13 cellular contexts compared by ENCODE assay signal in the genomic region with DNA sequence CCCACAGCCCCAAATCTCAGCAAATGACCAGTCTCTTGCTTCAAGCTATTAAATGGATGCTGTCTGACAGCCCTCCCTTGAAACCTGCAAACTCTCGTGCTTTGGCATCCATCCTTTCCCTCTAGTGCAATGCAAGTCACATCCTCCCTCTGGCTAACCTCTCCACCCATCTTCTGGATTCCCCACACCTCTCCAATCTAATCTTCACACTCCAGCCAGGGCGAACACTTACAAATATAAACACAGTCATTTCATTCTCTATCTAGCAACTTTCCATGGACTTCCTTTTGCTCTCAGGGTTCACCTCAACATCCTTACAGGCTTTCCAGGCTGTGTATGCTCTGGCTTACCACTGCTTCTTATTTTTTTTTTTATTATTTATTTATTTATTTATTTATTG. TPM values are rescaled to one million over a fixed set of nuclear protein-coding genes. Genes with fewer than 3 reads are reported as not detected.
DNase-seq lines count a peak whose midpoint lies in the region; ATAC-seq and TF ChIP-seq lines count a peak whose summit lies in the region.
"Had no signal": no experiment of that assay in that cellular context is flagged by ENCODE, and none has a peak within 500 bp of the region (broad histone marks: within the 10 kb centered on the region; RNA-seq: fewer than 3 reads in every experiment).

No MANE protein-coding gene starts in this region.

- WGBS in esophagus muscularis mucosa, result 88% methylated on average over 2 of the region's 2 CpGs

- POLR2A ChIA-PET in WTC11 (lab: Charles Lee), result no interaction called here
- POLR2A ChIA-PET in naive thymus-derived CD4-positive, alpha-beta T cell (lab: Charles Lee), result interaction anchor here (1.2 to 2.7 kb wide), 2 partner anchors 10 to 46 kb away, joined by 3 to 19 read pairs; partner anchors contain the start of genes FECH and NARS1

- TF ChIP-seq CTCF in Calu3 (IDR thresholded peaks at IDR 0.05; ENCODE audit: unreplicated experiment) (no peak), WTC11 (IDR thresholded peaks at IDR 0.05) (no peak), esophagus muscularis mucosa (IDR thresholded peaks at IDR 0.05) (no peak)

- no peaks in the 10 kb centered on the region for H3K9me3 Mint-ChIP-seq in Calu3 (ENCODE audit: low read depth, unreplicated experiment)
- peaks cover 4% of the 10 kb centered on the region; the same call in 1 of the 2 replicates for H3K9me3 Mint-ChIP-seq in WTC11
- H3K9me3 Mint-ChIP-seq in naive thymus-derived CD4-positive, alpha-beta T cell, result peaks cover 0 to 4% (median 0%) of the 10 kb centered on the region in 11 donors

- no TSS peak for BruUV-seq in Calu3 (replicated peaks; lab: Mats Ljungman, UMichigan)

- H3K27me3 ChIP-seq in naive thymus-derived CD4-positive, alpha-beta T cell (ENCODE audit: control insufficient read depth in 2 of 2, insufficient read depth in 2 of 2, low read length in 2 of 2), result no peaks in the 10 kb centered on the region
- no peaks in the 10 kb centered on the region for H3K27me3 ChIP-seq in esophagus muscularis mucosa
- H3K27me3 ChIP-seq: heart right ventricle had no signal

- no peaks in the 10 kb centered on the region for H3K9me3 ChIP-seq in naive thymus-derived CD4-positive, alpha-beta T cell (ENCODE audit: control insufficient read depth in 2 of 3, low read length in 3 of 3)
- H3K9me3 ChIP-seq in esophagus muscularis mucosa, result no peaks in the 10 kb centered on the region
- H3K9me3 ChIP-seq: heart right ventricle, psoas muscle had no signal

- peak; percentile 23 for DNase-seq in DMS53 (lab: John Stamatoyannopoulos, UW)
- no peak for DNase-seq in DMS53 treated with DMSO at 0.1 percent for 48 hours (lab: John Stamatoyannopoulos, UW; ENCODE audit: unreplicated experiment)
- no peak for DNase-seq in Calu3
- no peak for DNase-seq in WTC11 (ENCODE audit: low spot score)
- DNase-seq in naive thymus-derived CD4-positive, alpha-beta T cell, result no peak
- no peak for DNase-seq in OCI-M1 (lab: John Stamatoyannopoulos, UW)
- DNase-seq in esophagus muscularis mucosa (ENCODE audit: extremely low spot score), result no peak
- DNase-seq: 8988T, heart right ventricle, NCI-H2171, psoas muscle, substantia nigra had no signal

- ATAC-seq in WTC11 (no peak), GM19467 (IDR thresholded peaks at IDR 0.05; ENCODE audit: unreplicated experiment) (no peak)
- ATAC-seq in naive thymus-derived CD4-positive, alpha-beta T cell, result no peak
- ATAC-seq: heart right ventricle, psoas muscle had no signal

- H3K27ac Mint-ChIP-seq in Calu3 (ENCODE audit: unreplicated experiment), result no peak overlapping the region
- H3K27ac Mint-ChIP-seq in WTC11, result no peak overlapping the region
- H3K27ac Mint-ChIP-seq in naive thymus-derived CD4-positive, alpha-beta T cell, result peak overlapping the region; percentile 3 to 79 (median 11)

- H3K36me3 ChIP-seq in naive thymus-derived CD4-positive, alpha-beta T cell (ENCODE audit: control insufficient read depth in 2 of 3, insufficient read depth in 3 of 3, low read length in 3 of 3), result no peaks in the 10 kb centered on the region
- no peaks in the 10 kb centered on the region for H3K36me3 ChIP-seq in esophagus muscularis mucosa
- H3K36me3 ChIP-seq: heart right ventricle had no signal

- H3K4me1 ChIP-seq in naive thymus-derived CD4-positive, alpha-beta T cell (ENCODE audit: control insufficient read depth in 2 of 2, insufficient read depth in 2 of 2, low read length in 2 of 2), result peaks cover 10 to 11% of the 10 kb centered on the region in 2 donors
- peaks cover 10 to 21% (median 18%) of the 10 kb centered on the region in 4 donors for H3K4me1 ChIP-seq in esophagus muscularis mucosa

- intact Hi-C loops in Calu3 (cut with micrococcal nuclease; ENCODE audit: unreplicated experiment), result loop anchor here (10.0 kb wide), 2 partner anchors 153 to 413 kb away; partner anchors contain the start of gene NEDD4L
- intact Hi-C loops in naive thymus-derived CD4-positive, alpha-beta T cell (cut with micrococcal nuclease), result loop anchor here (2.0 kb wide), 1 partner anchor 981 kb away; the partner anchor contains the start of gene WDR7 (in 2 of the 2)
- intact Hi-C loops in esophagus muscularis mucosa (cut with DNase I), result loop anchor here (10.0 kb wide), 2 partner anchors 253 to 493 kb away; no protein-coding TSS in a partner anchor

- TF ChIP-seq POLR2A in esophagus muscularis mucosa (IDR thresholded peaks at IDR 0.05; ENCODE audit: low read depth), result no peak

- CTCF ChIA-PET in Calu3 (lab: Charles Lee) (no interaction called here), WTC11 (lab: Charles Lee) (interaction anchor here (1.2 kb wide), 1 partner anchor 118 kb away, joined by 3 read pairs; no protein-coding TSS in a partner anchor)
- CTCF ChIA-PET in naive thymus-derived CD4-positive, alpha-beta T cell (lab: Charles Lee), result interaction anchor here (2.3 kb wide), 1 partner anchor 10 kb away, joined by 10 read pairs; the partner anchor contains the start of gene NARS1

- no peak overlapping the region for H3K4me3 ChIP-seq in naive thymus-derived CD4-positive, alpha-beta T cell (ENCODE audit: low read length)
- H3K4me3 ChIP-seq in esophagus muscularis mucosa, result no peak overlapping the region

- H3K27me3 Mint-ChIP-seq in Calu3 (ENCODE audit: unreplicated experiment) (no peaks in the 10 kb centered on the region), WTC11 (ENCODE audit: low read depth) (no peaks in the 10 kb centered on the region)
- H3K27me3 Mint-ChIP-seq in naive thymus-derived CD4-positive, alpha-beta T cell, result no peaks in the 10 kb centered on the region

- H3K36me3 Mint-ChIP-seq in Calu3 (ENCODE audit: insufficient read depth, unreplicated experiment), result peaks cover 16% of the 10 kb centered on the region
- H3K36me3 Mint-ChIP-seq in WTC11, result peaks cover 7% of the 10 kb centered on the region
- peaks cover 0 to 8% (median 0%) of the 10 kb centered on the region in 5 donors for H3K36me3 Mint-ChIP-seq in naive thymus-derived CD4-positive, alpha-beta T cell

- no peak overlapping the region for H3K27ac ChIP-seq in naive thymus-derived CD4-positive, alpha-beta T cell (ENCODE audit: low read depth, low read length)
- no peak overlapping the region for H3K27ac ChIP-seq in esophagus muscularis mucosa (replicated peaks in 1 of 4)
- H3K27ac ChIP-seq: psoas muscle had no signal

- H3K4me3 Mint-ChIP-seq in Calu3 (ENCODE audit: low read depth, unreplicated experiment) (peak overlapping the region; percentile 4), WTC11 (peak overlapping the region; percentile 91)
- peak overlapping the region; percentile 55 to 97 (median 84) for H3K4me3 Mint-ChIP-seq in naive thymus-derived CD4-positive, alpha-beta T cell

- peaks cover 44% of the 10 kb centered on the region for H3K4me1 Mint-ChIP-seq in Calu3 (ENCODE audit: low read depth, unreplicated experiment)
- H3K4me1 Mint-ChIP-seq in WTC11, result peaks cover 14% of the 10 kb centered on the region
- peaks cover 9 to 27% (median 20%) of the 10 kb centered on the region in 7 donors for H3K4me1 Mint-ChIP-seq in naive thymus-derived CD4-positive, alpha-beta T cell

- TF ChIP-seq EP300 in esophagus muscularis mucosa (IDR thresholded peaks at IDR 0.05), result no peak

TF ChIP-seq in WTC11, 78 proteins besides CTCF, POLR2A, EP300 and RAD21 (continues in another document):
- TF ChIP-seq JUN (CRISPR knock-in tag; IDR thresholded peaks at IDR 0.05) (no peak), AR (CRISPR knock-in tag; IDR thresholded peaks at IDR 0.05) (no peak), ZNF121 (CRISPR knock-in tag; IDR thresholded peaks at IDR 0.05) (no peak), ELF4 (CRISPR knock-in tag; IDR thresholded peaks at IDR 0.05; ENCODE audit: low read depth) (no peak), GRHL2 (CRISPR knock-in tag; IDR thresholded peaks at IDR 0.05; ENCODE audit: insufficient replicate concordance, severe bottlenecking) (no peak), MXD4 (CRISPR knock-in tag; IDR thresholded peaks at IDR 0.05; ENCODE audit: borderline replicate concordance) (no peak), CBFB (CRISPR knock-in tag; IDR thresholded peaks at IDR 0.05; ENCODE audit: low read depth) (no peak), GTF2I (CRISPR knock-in tag; conservative IDR thresholded peaks at IDR 0.05) (no peak), FOXJ3 (CRISPR knock-in tag; IDR thresholded peaks at IDR 0.05; ENCODE audit: borderline replicate concordance) (no peak), ZNF232 (CRISPR knock-in tag; IDR thresholded peaks at IDR 0.05) (no peak), ZNF671 (CRISPR knock-in tag; IDR thresholded peaks at IDR 0.05) (no peak)
- TF ChIP-seq, protein P1, sequence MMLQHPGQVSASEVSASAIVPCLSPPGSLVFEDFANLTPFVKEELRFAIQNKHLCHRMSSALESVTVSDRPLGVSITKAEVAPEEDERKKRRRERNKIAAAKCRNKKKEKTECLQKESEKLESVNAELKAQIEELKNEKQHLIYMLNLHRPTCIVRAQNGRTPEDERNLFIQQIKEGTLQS (CRISPR knock-in tag; conservative IDR thresholded peaks at IDR 0.05), result no peak

RNA-seq across cellular contexts. Expression of gene NARS1, which starts 10.1 kb away (rescaled TPM):
- total RNA-seq in Calu3 (2022) (196 and 205 TPM in 2 replicates), WTC11 (2021) (138 to 196 TPM (median 144 TPM) in 3 replicates), esophagus muscularis mucosa (100 to 1,000 TPM in 2 of 4 donors, 10 to 100 TPM in 2; 89.4 to 107 (median 98.5) TPM)
- 10 to 100 TPM; 74.1 to 96.3 (median 87.5) TPM for total RNA-seq in naive thymus-derived CD4-positive, alpha-beta T cell
- polyA plus RNA-seq in naive thymus-derived CD4-positive, alpha-beta T cell, result 10 to 100 TPM; 52.2 to 75.6 TPM

RNA-seq across cellular contexts. Expression of gene FECH, which starts 45.2 kb away (rescaled TPM):
- 16.7 and 23.4 TPM in 2 replicates for total RNA-seq in Calu3 (2022)
- 16.6 to 21.8 TPM (median 19.6 TPM) in 3 replicates for total RNA-seq in WTC11 (2021)
- 10 to 100 TPM; 11.7 to 15.3 (median 13.5) TPM for total RNA-seq in naive thymus-derived CD4-positive, alpha-beta T cell
- polyA plus RNA-seq in naive thymus-derived CD4-positive, alpha-beta T cell, result 10 to 100 TPM; 14.2 to 19.4 TPM
- total RNA-seq in esophagus muscularis mucosa, result 10 to 100 TPM; 24.1 to 37.2 (median 29.2) TPM

Comparison
In these comparisons a context has a peak if more than half of its experiments do, and no peak if none do; other contexts are left out.
1. H3K27ac Mint-ChIP-seq: peak in naive thymus-derived CD4-positive, alpha-beta T cell (9 of 9); none in Calu3 (single experiment) and WTC11 (single experiment).
2. H3K4me3 Mint-ChIP-seq: peak in every context shown above with its lines; median percentile 91 in WTC11; 84 in naive thymus-derived CD4-positive, alpha-beta T cell; 4 in Calu3.